Comparison of ENCODE assay signal across 20 cellular contexts in genomic region chr16:86025706-86026105, GRCh38.
"Had no signal": no experiment of that assay in that cellular context is flagged by ENCODE, and none has a peak within 500 bp of the region (broad histone marks: within the 10 kb centered on the region; RNA-seq: fewer than 3 reads in every experiment).

No MANE protein-coding gene starts in this region.

- H3K27ac ChIP-seq: esophagus squamous epithelium, heart left ventricle, pancreas, spleen, thoracic aorta had no signal

- H3K27ac Mint-ChIP-seq: activated CD4-positive, alpha-beta memory T cell treated with anti-CD3 and anti-CD28 coated beads, Interleukin-2, amount 10 ng/mL, durations not matched to agents 7 days and 5 days; activated CD4-positive, alpha-beta T cell treated with anti-CD3 and anti-CD28 coated beads, Interleukin-2, amount 10 ng/mL, durations not matched to agents 24 days and 14 days; activated naive CD8-positive, alpha-beta T cell treated with anti-CD3 and anti-CD28 coated beads, Interleukin-2, amount 50 U/mL, for 24 hours; activated T-cell treated with anti-CD3 and anti-CD28 coated beads, Interleukin-2, amount 50 U/mL, for 72 hours; effector memory CD8-positive, alpha-beta T cell; memory B cell; nephron; T-helper 1 cell treated with Interleukin-12 subunit alpha and Interleukin-12 subunit beta and Interleukin-4 antibody, amounts not matched to agents 30 μg/mL and 1 μg/mL, for 36 hours had no signal

- H3K4me1 Mint-ChIP-seq: activated CD4-positive, alpha-beta memory T cell treated with anti-CD3 and anti-CD28 coated beads, Interleukin-2, amount 10 ng/mL, durations not matched to agents 7 days and 5 days; activated CD4-positive, alpha-beta T cell treated with anti-CD3 and anti-CD28 coated beads, Interleukin-2, amount 10 ng/mL, durations not matched to agents 24 days and 14 days; activated naive CD8-positive, alpha-beta T cell treated with anti-CD3 and anti-CD28 coated beads, Interleukin-2, amount 50 U/mL, for 24 hours; nephron had no signal

- H3K36me3 ChIP-seq: esophagus squamous epithelium, heart left ventricle, pancreas, spleen, thoracic aorta had no signal

- ATAC-seq: activated CD4-positive, CD25-positive, alpha-beta regulatory T cell treated with anti-CD3 and anti-CD28 coated beads, Interleukin-2, amount 50 U/mL, for 24 hours; activated naive CD8-positive, alpha-beta T cell treated with anti-CD3 and anti-CD28 coated beads, Interleukin-2, amount 50 U/mL, for 24 hours; activated T-cell treated with anti-CD3 and anti-CD28 coated beads, Interleukin-2, amount 50 U/mL, for 72 hours; effector memory CD8-positive, alpha-beta T cell; heart left ventricle; pancreas had no signal

- DNase-seq: activated CD4-positive, alpha-beta memory T cell treated with anti-CD3 and anti-CD28 coated beads, Interleukin-2, amount 10 ng/mL, durations not matched to agents 7 days and 5 days; activated CD4-positive, alpha-beta T cell treated with anti-CD3 and anti-CD28 coated beads, Interleukin-2, amount 10 ng/mL, durations not matched to agents 24 days and 14 days; activated gamma-delta T cell; activated naive CD4-positive, alpha-beta T cell treated with anti-CD3 and anti-CD28 coated beads, Interleukin-2, amount 50 U/mL, for 16 hours; activated naive CD8-positive, alpha-beta T cell treated with anti-CD3 and anti-CD28 coated beads, Interleukin-2, amount 50 U/mL, for 24 hours; activated T-cell treated with anti-CD3 and anti-CD28 coated beads, Interleukin-2, amount 50 U/mL, for 72 hours; effector memory CD8-positive, alpha-beta T cell; esophagus squamous epithelium; heart left ventricle; left colon; spleen; stimulated activated CD4-positive, alpha-beta T cell treated with anti-CD3 and anti-CD28 coated beads, Interleukin-4, amount 100 ng/mL, for 1 hour; stimulated activated naive CD4-positive, alpha-beta T cell; T1000 had no signal

- H3K4me3 ChIP-seq: esophagus squamous epithelium, heart left ventricle, pancreas, spleen, thoracic aorta had no signal

- H3K4me3 Mint-ChIP-seq: activated CD4-positive, alpha-beta memory T cell treated with anti-CD3 and anti-CD28 coated beads, Interleukin-2, amount 10 ng/mL, durations not matched to agents 7 days and 5 days; activated CD4-positive, alpha-beta T cell treated with anti-CD3 and anti-CD28 coated beads, Interleukin-2, amount 10 ng/mL, durations not matched to agents 24 days and 14 days; activated naive CD8-positive, alpha-beta T cell treated with anti-CD3 and anti-CD28 coated beads, Interleukin-2, amount 50 U/mL, for 24 hours; activated T-cell treated with anti-CD3 and anti-CD28 coated beads, Interleukin-2, amount 50 U/mL, for 72 hours; effector memory CD8-positive, alpha-beta T cell; nephron; T-helper 1 cell treated with Interleukin-12 subunit alpha and Interleukin-12 subunit beta and Interleukin-4 antibody, amounts not matched to agents 30 μg/mL and 1 μg/mL, for 36 hours had no signal

- H3K9me3 ChIP-seq: pancreas had no signal

- H3K4me1 ChIP-seq: pancreas, spleen had no signal
